Comparison of ENCODE assay signal across 22 cellular contexts in genomic region chr2:189037518-189037917, GRCh38.
A peak's percentile ranks its signal among the peaks of the same experiment; 100 is the strongest.
DNase-seq lines count a peak whose midpoint lies in the region; ATAC-seq, FAIRE-seq and TF ChIP-seq lines count a peak whose summit lies in the region.
"Had no signal": no experiment of that assay in that cellular context is flagged by ENCODE, and none has a peak within 500 bp of the region (broad histone marks: within the 10 kb centered on the region; RNA-seq: fewer than 3 reads in every experiment).

No MANE protein-coding gene starts in this region.

- H3K4me1 ChIP-seq in HCT116 (ENCODE audit: control insufficient read depth in 1 of 2, insufficient read depth in 2 of 2, low read length in 2 of 2) = peaks cover 0 to 4% of the 10 kb centered on the region in 2 experiments; a peak in 1 of 4 replicates
- H3K4me1 ChIP-seq: heart right ventricle, psoas muscle, tibial nerve had no signal

- H3K4me3 ChIP-seq in HCT116 (replicated peaks in 1 of 2; ENCODE audit: low read depth in 1 of 2, low read length in 2 of 2) = no peak overlapping the region
- H3K4me3 ChIP-seq in fibroblast of mammary gland (ENCODE audit: control insufficient read depth, low read depth, low read length) = no peak overlapping the region
- H3K4me3 ChIP-seq: heart right ventricle, psoas muscle, tibial nerve had no signal

- H3K79me2 ChIP-seq in HCT116 (ENCODE audit: insufficient read depth, low read length) = no peaks in the 10 kb centered on the region

- no peaks in the 10 kb centered on the region for H3K27me3 ChIP-seq in HCT116 (ENCODE audit: insufficient read depth, low read length)
- H3K27me3 ChIP-seq: heart right ventricle, tibial nerve had no signal

- no peaks in the 10 kb centered on the region for H3K9me3 ChIP-seq in HCT116 (ENCODE audit: control insufficient read depth in 1 of 2, insufficient read depth in 1 of 2, low read depth in 1 of 2, low read length in 2 of 2)
- H3K9me3 ChIP-seq: heart right ventricle, psoas muscle, tibial nerve had no signal

- H2AFZ ChIP-seq in HCT116 (ENCODE audit: low read depth, low read length, poor library complexity, severe bottlenecking) = no peak overlapping the region

- H3K27ac ChIP-seq in HCT116 (ENCODE audit: low read depth, low read length) = no peak overlapping the region
- H3K27ac ChIP-seq: heart right ventricle, psoas muscle, tibial nerve had no signal

- no peaks in the 10 kb centered on the region for H3K36me3 ChIP-seq in HCT116 (ENCODE audit: control insufficient read depth in 1 of 2, insufficient read depth in 2 of 2, low read length in 2 of 2)

- no TSS peak for BruUV-seq in HCT116 (replicated peaks; lab: Mats Ljungman, UMichigan)

- ATAC-seq in HCT116 (no peak), HG03439 (IDR thresholded peaks at IDR 0.05; ENCODE audit: unreplicated experiment) (no peak), GM21786 (IDR thresholded peaks at IDR 0.05; ENCODE audit: unreplicated experiment) (no peak)
- ATAC-seq: activated CD4-positive, alpha-beta T cell treated with anti-CD3 and anti-CD28 coated beads for 36 hours; heart right ventricle; natural killer cell treated with Interleukin-12 subunit alpha and Interleukin-12 subunit beta and Interleukin-15 and Interleukin-18, amount 100 ng/mL, for 72 hours; psoas muscle; stimulated activated effector memory CD8-positive, alpha-beta T cell treated with anti-CD3 and anti-CD28 coated beads, Interleukin-12 subunit alpha, Interleukin-12 subunit beta, amount 100 ng/mL, for 72 hours had no signal

- RAD21 ChIA-PET in HCT116 (lab: Charles Lee; ENCODE audit: low non-redundant PET in 1 of 2, low total read pairs in 2 of 2, uncharacterized antibody in 2 of 2, unreplicated experiment in 2 of 2) = no interaction called here

- no peaks in the 10 kb centered on the region for H3K9me2 ChIP-seq in HCT116 (ENCODE audit: insufficient read depth)

- CTCF ChIA-PET in HCT116 (lab: Charles Lee) = no interaction called here

- no peak overlapping the region for H3K9ac ChIP-seq in HCT116 (ENCODE audit: low read length)

- no peak for TF ChIP-seq POLR2A in HCT116 (IDR thresholded peaks at IDR 0.05; ENCODE audit: borderline replicate concordance, extremely low read depth, insufficient read depth, insufficient read length)

- POLR2A ChIA-PET in HCT116 (lab: Charles Lee) = no interaction called here

- no peaks in the 10 kb centered on the region for H4K20me1 ChIP-seq in HCT116 (ENCODE audit: insufficient read depth)

- TF ChIP-seq RAD21 in HCT116 (IDR thresholded peaks at IDR 0.05; ENCODE audit: low read depth) = no peak

- no peak for FAIRE-seq in urothelium cell line (lab: Jason Lieb, UNC)
- FAIRE-seq: GM18507, keratinocyte had no signal

- intact Hi-C loops in HCT116 (cut with micrococcal nuclease) = no loop called here

- TF ChIP-seq CTCF in HCT116 (IDR thresholded peaks at IDR 0.05 in 2 of 3, conservative IDR thresholded peaks at IDR 0.05 in 1 of 3; ENCODE audit: borderline replicate concordance in 1 of 3, insufficient read depth in 1 of 3, low read depth in 2 of 3, low read length in 2 of 3) = no peak
- no peak for TF ChIP-seq CTCF in fibroblast of mammary gland (conservative IDR thresholded peaks at IDR 0.05; ENCODE audit: control insufficient read depth, insufficient read depth, low read depth, low read length)

- peak overlapping the region; percentile 11; the same call in 1 of the 2 replicates for H3K4me2 ChIP-seq in HCT116 (ENCODE audit: low read length)

- DNase-seq in HCT116 (ENCODE audit: low read depth, low spot score) = no peak
- peak; percentile 31 for DNase-seq in SW480 (ENCODE audit: low spot score)
- DNase-seq in fibroblast of mammary gland (ENCODE audit: low read depth) = peak; percentile 61
- DNase-seq in urothelium cell line (ENCODE audit: low spot score) = peak; percentile 3
- DNase-seq in OCI-M1 (lab: John Stamatoyannopoulos, UW) = no peak
- DNase-seq: activated CD4-positive, alpha-beta T cell treated with anti-CD3 and anti-CD28 coated beads for 36 hours; activated gamma-delta T cell; amygdala; cortex of kidney; H9; heart right ventricle; mesenchymal stem cell; NCI-H1436; psoas muscle; stimulated activated CD4-positive, alpha-beta T cell treated with anti-CD3 and anti-CD28 coated beads, Interleukin-12 subunit alpha, Interleukin-12 subunit beta, amount 100 ng/mL, for 4 hours had no signal

TF ChIP-seq in HCT116, 20 proteins besides CTCF, POLR2A, EP300 and RAD21:
- TF ChIP-seq SP1 (IDR thresholded peaks at IDR 0.05; ENCODE audit: low read depth) = no peak
- no peak for TF ChIP-seq EZH2phosphoT487 (IDR thresholded peaks at IDR 0.05; ENCODE audit: borderline replicate concordance)
- no peak for TF ChIP-seq EGR1 (IDR thresholded peaks at IDR 0.05; ENCODE audit: low read depth)
- TF ChIP-seq, protein P1, sequence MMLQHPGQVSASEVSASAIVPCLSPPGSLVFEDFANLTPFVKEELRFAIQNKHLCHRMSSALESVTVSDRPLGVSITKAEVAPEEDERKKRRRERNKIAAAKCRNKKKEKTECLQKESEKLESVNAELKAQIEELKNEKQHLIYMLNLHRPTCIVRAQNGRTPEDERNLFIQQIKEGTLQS (IDR thresholded peaks at IDR 0.05) = no peak
- no peak for TF ChIP-seq FOSL1 (IDR thresholded peaks at IDR 0.05; ENCODE audit: low read depth)
- no peak for TF ChIP-seq SRF (IDR thresholded peaks at IDR 0.05; ENCODE audit: low read depth)
- no peak for TF ChIP-seq ZFX (IDR thresholded peaks at IDR 0.05)
- TF ChIP-seq CEBPB (IDR thresholded peaks at IDR 0.05; ENCODE audit: low read depth) = no peak
- TF ChIP-seq ZNF274 (IDR thresholded peaks at IDR 0.05; ENCODE audit: low read depth, low read length) = no peak
- no peak for TF ChIP-seq TCF7L2 (IDR thresholded peaks at IDR 0.05; ENCODE audit: borderline replicate concordance, extremely low read depth, insufficient read depth, insufficient read length)
- TF ChIP-seq EZH2 (IDR thresholded peaks at IDR 0.05) = no peak
- TF ChIP-seq YY1 (IDR thresholded peaks at IDR 0.05; ENCODE audit: extremely low read depth, insufficient replicate concordance, low read depth, low read length) = no peak
- no peak for TF ChIP-seq POLR2AphosphoS5 (IDR thresholded peaks at IDR 0.05; ENCODE audit: low read depth, low read length)
- TF ChIP-seq ZBTB33 (IDR thresholded peaks at IDR 0.05; ENCODE audit: extremely low read depth, insufficient replicate concordance, low read length) = no peak
- TF ChIP-seq, protein P2, sequence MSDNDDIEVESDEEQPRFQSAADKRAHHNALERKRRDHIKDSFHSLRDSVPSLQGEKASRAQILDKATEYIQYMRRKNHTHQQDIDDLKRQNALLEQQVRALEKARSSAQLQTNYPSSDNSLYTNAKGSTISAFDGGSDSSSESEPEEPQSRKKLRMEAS (IDR thresholded peaks at IDR 0.05) = no peak
- no peak for TF ChIP-seq ELF1 (IDR thresholded peaks at IDR 0.05; ENCODE audit: borderline replicate concordance, low read depth)
- no peak for TF ChIP-seq REST (IDR thresholded peaks at IDR 0.05; ENCODE audit: low read depth)
- no peak for TF ChIP-seq CBX3 (IDR thresholded peaks at IDR 0.05; ENCODE audit: low read depth)
- TF ChIP-seq SIN3A (IDR thresholded peaks at IDR 0.05; ENCODE audit: low read depth) = no peak

Comparison
In these comparisons a context has a peak if more than half of its experiments do, and no peak if none do; other contexts are left out.
1. DNase-seq: peak in SW480 (single experiment), fibroblast of mammary gland (single experiment) and urothelium cell line (single experiment); none in HCT116 (single experiment) and OCI-M1 (single experiment).